ENCODE assay signal across 22 cellular contexts in genomic region chr6:41273699-41274098, GRCh38. TPM values are rescaled to one million over a fixed set of nuclear protein-coding genes. Genes with fewer than 3 reads are reported as not detected.
"Had no signal": no experiment of that assay in that cellular context is flagged by ENCODE, and none has a peak within 500 bp of the region (broad histone marks: within the 10 kb centered on the region; RNA-seq: fewer than 3 reads in every experiment).

No MANE protein-coding gene starts in this region.

- ATAC-seq: foreskin keratinocyte; left colon; lower lobe of right lung; stimulated activated memory B cell treated with anti-CD40 and anti-IgM and Interleukin-4, amounts not matched to agents 10 μg/mL and 1 μg/mL and 100 μg/mL, for 72 hours had no signal

- H3K27me3 ChIP-seq: adrenal gland, neural progenitor cell, vagina had no signal

- H3K27me3 Mint-ChIP-seq: activated naive CD4-positive, alpha-beta T cell treated with anti-CD3 and anti-CD28 coated beads, Interleukin-2, amount 50 U/mL, for 24 hours; activated T-cell treated with anti-CD3 and anti-CD28 coated beads, Interleukin-2, amount 50 U/mL, for 24 hours; stimulated activated memory B cell treated with anti-CD40 and anti-IgM and Interleukin-4, amounts not matched to agents 10 μg/mL and 1 μg/mL and 100 μg/mL, for 72 hours had no signal

- DNase-seq: activated CD4-positive, alpha-beta T cell treated with anti-CD3 and anti-CD28 coated beads, Interleukin-2, amount 10 ng/mL, durations not matched to agents 7 days and 5 days; activated effector memory CD4-positive, alpha-beta T cell treated with anti-CD3 and anti-CD28 coated beads, Interleukin-2, amount 50 U/mL, for 16 hours; activated T-cell treated with anti-CD3 and anti-CD28 coated beads, Interleukin-2, amount 50 U/mL, for 24 hours; effector CD8-positive, alpha-beta T cell; foreskin keratinocyte; glutamatergic neuron; left colon; lower lobe of right lung; retina; stimulated activated CD4-positive, alpha-beta T cell treated with anti-CD3 and anti-CD28 coated beads, Interleukin-2, amount 100 ng/mL, for 48 hours had no signal

- H3K4me3 ChIP-seq: adrenal gland, lower lobe of right lung, neural progenitor cell, tibial nerve, vagina had no signal

- H3K4me3 Mint-ChIP-seq: activated CD4-positive, alpha-beta T cell treated with anti-CD3 and anti-CD28 coated beads, Interleukin-2, amount 10 ng/mL, durations not matched to agents 7 days and 5 days; activated naive CD4-positive, alpha-beta T cell treated with anti-CD3 and anti-CD28 coated beads, Interleukin-2, amount 50 U/mL, for 24 hours; activated T-cell treated with anti-CD3 and anti-CD28 coated beads, Interleukin-2, amount 50 U/mL, for 24 hours; mesothelial cell of epicardium; neural progenitor cell; stimulated activated memory B cell treated with anti-CD40 and anti-IgM and Interleukin-4, amounts not matched to agents 10 μg/mL and 1 μg/mL and 100 μg/mL, for 72 hours had no signal

- H3K4me2 ChIP-seq: neural progenitor cell had no signal

- H3K9me3 Mint-ChIP-seq: activated CD4-positive, alpha-beta T cell treated with anti-CD3 and anti-CD28 coated beads, Interleukin-2, amount 10 ng/mL, durations not matched to agents 7 days and 5 days; activated naive CD4-positive, alpha-beta T cell treated with anti-CD3 and anti-CD28 coated beads, Interleukin-2, amount 50 U/mL, for 24 hours; activated T-cell treated with anti-CD3 and anti-CD28 coated beads, Interleukin-2, amount 50 U/mL, for 24 hours; mesothelial cell of epicardium; neural progenitor cell; stimulated activated memory B cell treated with anti-CD40 and anti-IgM and Interleukin-4, amounts not matched to agents 10 μg/mL and 1 μg/mL and 100 μg/mL, for 72 hours had no signal

- H3K36me3 Mint-ChIP-seq: activated naive CD4-positive, alpha-beta T cell treated with anti-CD3 and anti-CD28 coated beads, Interleukin-2, amount 50 U/mL, for 24 hours; mesothelial cell of epicardium; neural progenitor cell; stimulated activated memory B cell treated with anti-CD40 and anti-IgM and Interleukin-4, amounts not matched to agents 10 μg/mL and 1 μg/mL and 100 μg/mL, for 72 hours had no signal

- H3K27ac Mint-ChIP-seq: activated CD4-positive, alpha-beta T cell treated with anti-CD3 and anti-CD28 coated beads, Interleukin-2, amount 10 ng/mL, durations not matched to agents 7 days and 5 days; activated naive CD4-positive, alpha-beta T cell treated with anti-CD3 and anti-CD28 coated beads, Interleukin-2, amount 50 U/mL, for 24 hours; activated T-cell treated with anti-CD3 and anti-CD28 coated beads, Interleukin-2, amount 50 U/mL, for 24 hours; mesothelial cell of epicardium; neural progenitor cell; stimulated activated memory B cell treated with anti-CD40 and anti-IgM and Interleukin-4, amounts not matched to agents 10 μg/mL and 1 μg/mL and 100 μg/mL, for 72 hours had no signal

- H3K36me3 ChIP-seq: adrenal gland, lower lobe of right lung, neural progenitor cell, tibial nerve, vagina had no signal

- H3K4me1 Mint-ChIP-seq: stimulated activated memory B cell treated with anti-CD40 and anti-IgM and Interleukin-4, amounts not matched to agents 10 μg/mL and 1 μg/mL and 100 μg/mL, for 72 hours had no signal

- H3K27ac ChIP-seq: foreskin keratinocyte, lower lobe of right lung, neural progenitor cell, parathyroid adenoma, tibial nerve, vagina had no signal

- H3K4me1 ChIP-seq: adrenal gland, foreskin keratinocyte, neural progenitor cell, parathyroid adenoma, vagina had no signal

- H3K9ac ChIP-seq: neural progenitor cell, parathyroid adenoma had no signal

- H3K79me2 ChIP-seq: parathyroid adenoma had no signal

- H2AFZ ChIP-seq: neural progenitor cell, parathyroid adenoma had no signal

- H3K9me3 ChIP-seq: adrenal gland, lower lobe of right lung, tibial nerve, vagina had no signal

RNA-seq across cellular contexts. Expression of gene TREM1, which starts 12.8 kb away (rescaled TPM):
- total RNA-seq: activated CD8-positive, alpha-beta memory T cell treated with anti-CD3 and anti-CD28 coated beads for 36 hours; foreskin keratinocyte; mesothelial cell of epicardium; myocyte had no signal
- polyA plus RNA-seq: foreskin keratinocyte had no signal

RNA-seq across cellular contexts. Expression of gene TREML4, which starts 45.5 kb away (rescaled TPM):
- total RNA-seq: activated CD4-positive, alpha-beta T cell treated with anti-CD3 and anti-CD28 coated beads, Interleukin-2, amount 10 ng/mL, durations not matched to agents 7 days and 5 days; activated CD8-positive, alpha-beta memory T cell treated with anti-CD3 and anti-CD28 coated beads for 36 hours; adrenal gland; cardiac septum; foreskin keratinocyte; left colon; lower lobe of right lung; mesothelial cell of epicardium; myocyte; subcutaneous adipose tissue; tibial nerve; vagina had no signal
- polyA plus RNA-seq: adrenal gland, foreskin keratinocyte had no signal
